In the genomic region with DNA sequence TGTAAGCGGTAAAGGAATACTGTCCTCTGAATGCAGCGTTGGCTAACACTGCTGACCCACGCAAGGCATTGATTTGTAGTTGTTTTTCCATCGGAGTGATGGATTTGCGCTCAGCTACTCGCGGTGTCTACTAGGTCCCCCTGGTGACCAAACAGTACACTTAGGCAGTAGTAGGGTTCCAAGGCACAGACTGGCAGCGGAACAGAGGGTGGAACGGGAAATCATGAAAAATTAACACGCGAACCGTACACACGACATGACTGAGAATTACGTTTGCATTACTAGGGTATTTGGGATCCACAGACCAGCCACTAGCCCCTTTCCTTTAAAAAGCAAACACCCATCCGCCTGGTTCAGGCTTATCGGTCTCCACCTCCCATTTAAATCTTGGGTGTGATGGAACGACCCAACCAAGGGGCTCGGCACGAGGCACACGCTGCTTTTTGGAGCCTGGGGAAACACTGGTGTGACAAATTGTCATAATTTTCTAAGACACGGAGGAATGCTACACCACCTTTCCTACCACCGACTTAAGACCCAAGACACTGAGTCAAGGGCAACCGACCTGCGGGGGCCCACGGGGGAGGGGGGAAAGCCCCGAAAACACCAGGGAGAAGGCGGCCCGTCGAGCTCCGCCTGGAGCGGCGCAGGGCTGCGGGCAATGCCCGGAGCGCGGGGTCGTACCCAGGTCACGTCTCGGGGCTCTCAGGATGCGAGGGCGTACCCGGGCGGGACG, we compare ENCODE assay signal across 1 cellular context.
TF ChIP-seq lines count a peak whose summit lies in the region.

No MANE protein-coding gene starts in this region.

TF ChIP-seq in K562, 482 proteins besides CTCF, POLR2A, EP300 and RAD21 (continued from another document and continues in another):
- TF ChIP-seq, protein P1, sequence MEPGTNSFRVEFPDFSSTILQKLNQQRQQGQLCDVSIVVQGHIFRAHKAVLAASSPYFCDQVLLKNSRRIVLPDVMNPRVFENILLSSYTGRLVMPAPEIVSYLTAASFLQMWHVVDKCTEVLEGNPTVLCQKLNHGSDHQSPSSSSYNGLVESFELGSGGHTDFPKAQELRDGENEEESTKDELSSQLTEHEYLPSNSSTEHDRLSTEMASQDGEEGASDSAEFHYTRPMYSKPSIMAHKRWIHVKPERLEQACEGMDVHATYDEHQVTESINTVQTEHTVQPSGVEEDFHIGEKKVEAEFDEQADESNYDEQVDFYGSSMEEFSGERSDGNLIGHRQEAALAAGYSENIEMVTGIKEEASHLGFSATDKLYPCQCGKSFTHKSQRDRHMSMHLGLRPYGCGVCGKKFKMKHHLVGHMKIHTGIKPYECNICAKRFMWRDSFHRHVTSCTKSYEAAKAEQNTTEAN (CRISPR knock-in tag; IDR thresholded peaks at IDR 0.05), result 0 out of 2 replicates have a peak, but pooled peaks have one; percentile 25
- TF ChIP-seq SMAD3 (CRISPR knock-in tag; conservative IDR thresholded peaks at IDR 0.05), result no peak
- TF ChIP-seq ARID2 (IDR thresholded peaks at IDR 0.05), result peak; percentile 47; the same call in 1 of the 2 replicates
- peak; percentile 51 for TF ChIP-seq MEIS2 (IDR thresholded peaks at IDR 0.05; ENCODE audit: partially characterized antibody)
- TF ChIP-seq, protein P2, sequence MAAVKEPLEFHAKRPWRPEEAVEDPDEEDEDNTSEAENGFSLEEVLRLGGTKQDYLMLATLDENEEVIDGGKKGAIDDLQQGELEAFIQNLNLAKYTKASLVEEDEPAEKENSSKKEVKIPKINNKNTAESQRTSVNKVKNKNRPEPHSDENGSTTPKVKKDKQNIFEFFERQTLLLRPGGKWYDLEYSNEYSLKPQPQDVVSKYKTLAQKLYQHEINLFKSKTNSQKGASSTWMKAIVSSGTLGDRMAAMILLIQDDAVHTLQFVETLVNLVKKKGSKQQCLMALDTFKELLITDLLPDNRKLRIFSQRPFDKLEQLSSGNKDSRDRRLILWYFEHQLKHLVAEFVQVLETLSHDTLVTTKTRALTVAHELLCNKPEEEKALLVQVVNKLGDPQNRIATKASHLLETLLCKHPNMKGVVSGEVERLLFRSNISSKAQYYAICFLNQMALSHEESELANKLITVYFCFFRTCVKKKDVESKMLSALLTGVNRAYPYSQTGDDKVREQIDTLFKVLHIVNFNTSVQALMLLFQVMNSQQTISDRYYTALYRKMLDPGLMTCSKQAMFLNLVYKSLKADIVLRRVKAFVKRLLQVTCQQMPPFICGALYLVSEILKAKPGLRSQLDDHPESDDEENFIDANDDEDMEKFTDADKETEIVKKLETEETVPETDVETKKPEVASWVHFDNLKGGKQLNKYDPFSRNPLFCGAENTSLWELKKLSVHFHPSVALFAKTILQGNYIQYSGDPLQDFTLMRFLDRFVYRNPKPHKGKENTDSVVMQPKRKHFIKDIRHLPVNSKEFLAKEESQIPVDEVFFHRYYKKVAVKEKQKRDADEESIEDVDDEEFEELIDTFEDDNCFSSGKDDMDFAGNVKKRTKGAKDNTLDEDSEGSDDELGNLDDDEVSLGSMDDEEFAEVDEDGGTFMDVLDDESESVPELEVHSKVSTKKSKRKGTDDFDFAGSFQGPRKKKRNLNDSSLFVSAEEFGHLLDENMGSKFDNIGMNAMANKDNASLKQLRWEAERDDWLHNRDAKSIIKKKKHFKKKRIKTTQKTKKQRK (IDR thresholded peaks at IDR 0.05; ENCODE audit: borderline replicate concordance, low read depth, low read length), result no peak
- no peak for TF ChIP-seq NFXL1 (CRISPR knock-in tag; IDR thresholded peaks at IDR 0.05)
- TF ChIP-seq, protein P3, sequence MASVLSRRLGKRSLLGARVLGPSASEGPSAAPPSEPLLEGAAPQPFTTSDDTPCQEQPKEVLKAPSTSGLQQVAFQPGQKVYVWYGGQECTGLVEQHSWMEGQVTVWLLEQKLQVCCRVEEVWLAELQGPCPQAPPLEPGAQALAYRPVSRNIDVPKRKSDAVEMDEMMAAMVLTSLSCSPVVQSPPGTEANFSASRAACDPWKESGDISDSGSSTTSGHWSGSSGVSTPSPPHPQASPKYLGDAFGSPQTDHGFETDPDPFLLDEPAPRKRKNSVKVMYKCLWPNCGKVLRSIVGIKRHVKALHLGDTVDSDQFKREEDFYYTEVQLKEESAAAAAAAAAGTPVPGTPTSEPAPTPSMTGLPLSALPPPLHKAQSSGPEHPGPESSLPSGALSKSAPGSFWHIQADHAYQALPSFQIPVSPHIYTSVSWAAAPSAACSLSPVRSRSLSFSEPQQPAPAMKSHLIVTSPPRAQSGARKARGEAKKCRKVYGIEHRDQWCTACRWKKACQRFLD (CRISPR knock-in tag; IDR thresholded peaks at IDR 0.05), result 0 out of 2 replicates have a peak, but pooled peaks have one; percentile 55
- TF ChIP-seq CREM (IDR thresholded peaks at IDR 0.05; ENCODE audit: low read depth), result 0 out of 2 replicates have a peak, but pooled peaks have one; percentile 18
- no peak for TF ChIP-seq PYGO2 (tag; IDR thresholded peaks at IDR 0.05)
- TF ChIP-seq CREB1 (IDR thresholded peaks at IDR 0.05), result no peak
- no peak for TF ChIP-seq CREB1 (CRISPR knock-in tag; IDR thresholded peaks at IDR 0.05)
- no peak for TF ChIP-seq ZBTB2 (IDR thresholded peaks at IDR 0.05)
- TF ChIP-seq GTF2E2 (tag; IDR thresholded peaks at IDR 0.05), result no peak
- TF ChIP-seq L3MBTL2 (IDR thresholded peaks at IDR 0.05), result peak; percentile 87
- TF ChIP-seq ETV1 (tag; conservative IDR thresholded peaks at IDR 0.05; ENCODE audit: low read depth), result 0 out of 2 replicates have a peak, but pooled peaks have one; percentile 14
- TF ChIP-seq, protein P4, sequence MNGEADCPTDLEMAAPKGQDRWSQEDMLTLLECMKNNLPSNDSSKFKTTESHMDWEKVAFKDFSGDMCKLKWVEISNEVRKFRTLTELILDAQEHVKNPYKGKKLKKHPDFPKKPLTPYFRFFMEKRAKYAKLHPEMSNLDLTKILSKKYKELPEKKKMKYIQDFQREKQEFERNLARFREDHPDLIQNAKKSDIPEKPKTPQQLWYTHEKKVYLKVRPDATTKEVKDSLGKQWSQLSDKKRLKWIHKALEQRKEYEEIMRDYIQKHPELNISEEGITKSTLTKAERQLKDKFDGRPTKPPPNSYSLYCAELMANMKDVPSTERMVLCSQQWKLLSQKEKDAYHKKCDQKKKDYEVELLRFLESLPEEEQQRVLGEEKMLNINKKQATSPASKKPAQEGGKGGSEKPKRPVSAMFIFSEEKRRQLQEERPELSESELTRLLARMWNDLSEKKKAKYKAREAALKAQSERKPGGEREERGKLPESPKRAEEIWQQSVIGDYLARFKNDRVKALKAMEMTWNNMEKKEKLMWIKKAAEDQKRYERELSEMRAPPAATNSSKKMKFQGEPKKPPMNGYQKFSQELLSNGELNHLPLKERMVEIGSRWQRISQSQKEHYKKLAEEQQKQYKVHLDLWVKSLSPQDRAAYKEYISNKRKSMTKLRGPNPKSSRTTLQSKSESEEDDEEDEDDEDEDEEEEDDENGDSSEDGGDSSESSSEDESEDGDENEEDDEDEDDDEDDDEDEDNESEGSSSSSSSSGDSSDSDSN (IDR thresholded peaks at IDR 0.05; ENCODE audit: borderline replicate concordance in 1 of 2, low read depth in 2 of 2, low read length in 2 of 2), result 0 out of 4 replicates have a peak, but pooled peaks of 1 of the 2 experiments have one; percentile 47
- TF ChIP-seq THRAP3 (IDR thresholded peaks at IDR 0.05; ENCODE audit: borderline replicate concordance), result no peak
- TF ChIP-seq BMI1 (IDR thresholded peaks at IDR 0.05; ENCODE audit: low read length), result no peak
- peak in 1 of 2 experiments; percentile 59; a peak in 1 of 4 replicates for TF ChIP-seq FOXK2 (conservative IDR thresholded peaks at IDR 0.05 in 1 of 2, IDR thresholded peaks at IDR 0.05 in 1 of 2; ENCODE audit: low read depth in 2 of 2)
- 0 out of 2 replicates have a peak, but pooled peaks have one; percentile 20 for TF ChIP-seq ESRRA (IDR thresholded peaks at IDR 0.05; ENCODE audit: borderline replicate concordance, low read depth)
- peak; percentile 59 for TF ChIP-seq RBBP5 (IDR thresholded peaks at IDR 0.05; ENCODE audit: borderline replicate concordance, insufficient read depth, low read length, poor library complexity, severe bottlenecking)
- 0 out of 4 replicates have a peak, but pooled peaks of 1 of the 2 experiments have one; percentile 16 for TF ChIP-seq MNT (conservative IDR thresholded peaks at IDR 0.05)
- peak; percentile 5; the same call in 1 of the 2 replicates for TF ChIP-seq JUND (IDR thresholded peaks at IDR 0.05; ENCODE audit: borderline replicate concordance, low read depth, low read length)
- peak; percentile 36; the same call in 1 of the 3 replicates for TF ChIP-seq JUND (tag; IDR thresholded peaks at IDR 0.05; ENCODE audit: borderline replicate concordance, low read depth, low read length)
- no peak for TF ChIP-seq SMAD2 (IDR thresholded peaks at IDR 0.05; ENCODE audit: low read depth, low read length)
- no peak for TF ChIP-seq PHF20 (IDR thresholded peaks at IDR 0.05; ENCODE audit: partially characterized antibody)
- TF ChIP-seq MAZ (CRISPR knock-in tag; conservative IDR thresholded peaks at IDR 0.05 in 1 of 2, IDR thresholded peaks at IDR 0.05 in 1 of 2), result 0 out of 4 replicates have a peak, but pooled peaks of 1 of the 2 experiments have one; percentile 21
- TF ChIP-seq HLTF (IDR thresholded peaks at IDR 0.05), result no peak
- TF ChIP-seq, protein P5, sequence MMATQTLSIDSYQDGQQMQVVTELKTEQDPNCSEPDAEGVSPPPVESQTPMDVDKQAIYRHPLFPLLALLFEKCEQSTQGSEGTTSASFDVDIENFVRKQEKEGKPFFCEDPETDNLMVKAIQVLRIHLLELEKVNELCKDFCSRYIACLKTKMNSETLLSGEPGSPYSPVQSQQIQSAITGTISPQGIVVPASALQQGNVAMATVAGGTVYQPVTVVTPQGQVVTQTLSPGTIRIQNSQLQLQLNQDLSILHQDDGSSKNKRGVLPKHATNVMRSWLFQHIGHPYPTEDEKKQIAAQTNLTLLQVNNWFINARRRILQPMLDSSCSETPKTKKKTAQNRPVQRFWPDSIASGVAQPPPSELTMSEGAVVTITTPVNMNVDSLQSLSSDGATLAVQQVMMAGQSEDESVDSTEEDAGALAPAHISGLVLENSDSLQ (IDR thresholded peaks at IDR 0.05), result 0 out of 2 replicates have a peak, but pooled peaks have one; percentile 23
- TF ChIP-seq SOX6 (IDR thresholded peaks at IDR 0.05), result peak; percentile 15; the same call in 1 of the 2 replicates
- 0 out of 2 replicates have a peak, but pooled peaks have one; percentile 8 for TF ChIP-seq CXXC5 (CRISPR knock-in tag; IDR thresholded peaks at IDR 0.05)
- TF ChIP-seq, protein P6, sequence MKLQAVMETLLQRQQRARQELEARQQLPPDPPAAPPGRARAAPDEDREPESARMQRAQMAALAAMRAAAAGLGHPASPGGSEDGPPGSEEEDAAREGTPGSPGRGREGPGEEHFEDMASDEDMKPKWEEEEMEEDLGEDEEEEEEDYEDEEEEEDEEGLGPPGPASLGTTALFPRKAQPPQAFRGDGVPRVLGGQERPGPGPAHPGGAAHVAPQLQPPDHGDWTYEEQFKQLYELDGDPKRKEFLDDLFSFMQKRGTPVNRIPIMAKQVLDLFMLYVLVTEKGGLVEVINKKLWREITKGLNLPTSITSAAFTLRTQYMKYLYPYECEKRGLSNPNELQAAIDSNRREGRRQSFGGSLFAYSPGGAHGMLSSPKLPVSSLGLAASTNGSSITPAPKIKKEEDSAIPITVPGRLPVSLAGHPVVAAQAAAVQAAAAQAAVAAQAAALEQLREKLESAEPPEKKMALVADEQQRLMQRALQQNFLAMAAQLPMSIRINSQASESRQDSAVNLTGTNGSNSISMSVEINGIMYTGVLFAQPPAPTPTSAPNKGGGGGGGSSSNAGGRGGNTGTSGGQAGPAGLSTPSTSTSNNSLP (IDR thresholded peaks at IDR 0.05; ENCODE audit: borderline replicate concordance, low read depth, low read length), result peak; percentile 40; the same call in 1 of the 2 replicates
- TF ChIP-seq OTX1 (CRISPR knock-in tag; IDR thresholded peaks at IDR 0.05), result no peak
- TF ChIP-seq ATF7 (IDR thresholded peaks at IDR 0.05), result peak; percentile 70
- TF ChIP-seq MXI1 (IDR thresholded peaks at IDR 0.05; ENCODE audit: low read depth, low read length), result peak; percentile 19; the same call in 1 of the 2 replicates
- 0 out of 2 replicates have a peak, but pooled peaks have one; percentile 11 for TF ChIP-seq MYC (IDR thresholded peaks at IDR 0.05; ENCODE audit: low read depth, low read length)
- no peak for TF ChIP-seq MYC (CRISPR knock-in tag; IDR thresholded peaks at IDR 0.05; ENCODE audit: borderline replicate concordance, low read depth)
- peak; percentile 62 for TF ChIP-seq DEAF1 (CRISPR knock-in tag; IDR thresholded peaks at IDR 0.05)
- TF ChIP-seq NBN (IDR thresholded peaks at IDR 0.05; ENCODE audit: low read depth), result peak; percentile 75
